Comparison of ENCODE assay signal across 16 cellular contexts in genomic region chr3:136067211-136067610, GRCh38.
DNase-seq lines count a peak whose midpoint lies in the region; ATAC-seq and TF ChIP-seq lines count a peak whose summit lies in the region.
"Had no signal": no experiment of that assay in that cellular context is flagged by ENCODE, and none has a peak within 500 bp of the region (broad histone marks: within the 10 kb centered on the region; RNA-seq: fewer than 3 reads in every experiment).

No MANE protein-coding gene starts in this region.

- H4K20me1 ChIP-seq in IMR-90 (ENCODE audit: insufficient read depth, low read length) = no peaks in the 10 kb centered on the region
- H4K20me1 ChIP-seq: BLaER1 had no signal

- no TSS peak for BruUV-seq in IMR-90 (replicated peaks; lab: Mats Ljungman, UMichigan)

- peaks cover 5 to 10% of the 10 kb centered on the region in 2 experiments; a peak in 3 of 4 replicates for H3K79me1 ChIP-seq in IMR-90 (ENCODE audit: low read depth in 1 of 2, low read length in 2 of 2)

- no peak overlapping the region for H3K4me2 ChIP-seq in IMR-90 (ENCODE audit: low read depth, low read length)
- H3K4me2 ChIP-seq: BLaER1, GM23338 had no signal

- no peak overlapping the region for H2BK5ac ChIP-seq in IMR-90 (ENCODE audit: low read depth, low read length, poor library complexity, severe bottlenecking)

- H3K27me3 ChIP-seq in IMR-90 (ENCODE audit: control insufficient read depth, insufficient read depth, low read length) = no peaks in the 10 kb centered on the region
- H3K27me3 ChIP-seq: BLaER1 had no signal

- H3K4me1 ChIP-seq in IMR-90 (ENCODE audit: control insufficient read depth, insufficient read depth, low read length) = peaks cover 8% of the 10 kb centered on the region
- H3K4me1 ChIP-seq: BLaER1 had no signal

- H3K18ac ChIP-seq in IMR-90 (ENCODE audit: low read depth, low read length) = no peak overlapping the region

- ATAC-seq in IMR-90 (ENCODE audit: low read depth) (no peak), GM18868 (IDR thresholded peaks at IDR 0.05; ENCODE audit: unreplicated experiment) (no peak), GM18858 (IDR thresholded peaks at IDR 0.05; ENCODE audit: unreplicated experiment) (no peak)
- ATAC-seq: GM23338 had no signal

- H4K8ac ChIP-seq in IMR-90 (ENCODE audit: low read depth in 2 of 2, low read length in 2 of 2) = no peak overlapping the region

- POLR2A ChIA-PET in IMR-90 (lab: Charles Lee; ENCODE audit: unreplicated experiment) = no interaction called here

- no peak overlapping the region for H2AK5ac ChIP-seq in IMR-90 (ENCODE audit: low read depth, low read length)

- no peak overlapping the region for H4K5ac ChIP-seq in IMR-90 (ENCODE audit: low read depth, low read length)

- WGBS in IMR-90 (ENCODE audit: extremely low coverage in 2 of 2, insufficient read length in 1 of 2), 2 experiments = 92% methylated on average over 2 of the region's 2 CpGs; no CpG with 5 or more reads in 1 of the 2 experiments

- H3K9me1 ChIP-seq in IMR-90 (ENCODE audit: insufficient read depth, low read length) = peaks cover 3% of the 10 kb centered on the region; the same call in 1 of the 2 replicates

- no peak overlapping the region for H2AK9ac ChIP-seq in IMR-90 (replicated peaks; ENCODE audit: low read depth, low read length, poor library complexity)

- no peak for TF ChIP-seq RAD21 in IMR-90 (IDR thresholded peaks at IDR 0.05; ENCODE audit: low read length)

- H3K27ac ChIP-seq in IMR-90 (ENCODE audit: insufficient read depth, low read length) = no peak overlapping the region
- H3K27ac ChIP-seq: BLaER1 had no signal

- no peak overlapping the region for H2BK20ac ChIP-seq in IMR-90 (ENCODE audit: low read depth, low read length)

- no peak overlapping the region for H3K4ac ChIP-seq in IMR-90 (ENCODE audit: low read depth, low read length)

- intact Hi-C loops in IMR-90 (cut with micrococcal nuclease) = no loop called here

- H3K23ac ChIP-seq in IMR-90 (ENCODE audit: low read depth, low read length) = no peak overlapping the region

- DNase-seq in ELR (ENCODE audit: low read depth) (peak; percentile 19), IMR-90 (no peak), RPMI7951 (ENCODE audit: low read depth) (peak; percentile 8), fibroblast of pulmonary artery (ENCODE audit: low read depth) (peak; percentile 21), HUDEP-2 (lab: John Stamatoyannopoulos, UW; ENCODE audit: unreplicated experiment in 76 of 76) (no peak), glomerular visceral epithelial cell (ENCODE audit: extremely low spot score) (no peak)
- DNase-seq: 8988T; CD4-positive, alpha-beta memory T cell; DMS153; DMS79; GF-D8; HCEC 1CT had no signal

- H3K14ac ChIP-seq in IMR-90 (replicated peaks; ENCODE audit: low read depth, low read length) = 0 out of 2 replicates have a peak overlapping the region, but pooled peaks have one; percentile 31

- H3K9me3 ChIP-seq in IMR-90 (ENCODE audit: control insufficient read depth, insufficient read depth, low read length) = no peaks in the 10 kb centered on the region; the same call in 1 of the 2 replicates

- in situ Hi-C loops in IMR-90 (cut with MboI; ENCODE audit: low sequenced_read_pairs) = no loop called here

- peak overlapping the region; percentile 3; the same call in 1 of the 2 replicates for H2BK120ac ChIP-seq in IMR-90 (ENCODE audit: low read depth, low read length)

- TF ChIP-seq CTCF in IMR-90 (conservative IDR thresholded peaks at IDR 0.05; ENCODE audit: low read depth, low read length) = no peak
- TF ChIP-seq CTCF in fibroblast of pulmonary artery (IDR thresholded peaks at IDR 0.05; ENCODE audit: low read length, missing control alignments) = no peak

- H2AFZ ChIP-seq in IMR-90 (replicated peaks; ENCODE audit: low read length, poor library complexity) = no peak overlapping the region
- H2AFZ ChIP-seq: GM23338 had no signal

- TF ChIP-seq POLR2A in IMR-90 (IDR thresholded peaks at IDR 0.05; ENCODE audit: low read depth, low read length) = no peak

- H3K56ac ChIP-seq in IMR-90 (ENCODE audit: extremely low read depth, insufficient read depth, low read length) = no peak overlapping the region

- H3K36me3 ChIP-seq in IMR-90 (ENCODE audit: control insufficient read depth, insufficient read depth, low read length) = peaks cover 3% of the 10 kb centered on the region; the same call in 1 of the 2 replicates
- H3K36me3 ChIP-seq: BLaER1 had no signal

- H2BK15ac ChIP-seq in IMR-90 (ENCODE audit: low read depth, low read length) = no peak overlapping the region

- no peak overlapping the region for H3K9ac ChIP-seq in IMR-90 (ENCODE audit: low read depth, low read length)
- H3K9ac ChIP-seq: BLaER1 had no signal

- dilution Hi-C loops in IMR-90 (cut with HindIII; ENCODE audit: low sequenced_read_pairs, unreplicated experiment) = no loop called here

- CTCF ChIA-PET in IMR-90 (lab: Yijun Ruan, JAX) = no interaction called here

- H3K4me3 ChIP-seq in IMR-90 (ENCODE audit: insufficient read depth, low read depth, low read length) (no peak overlapping the region), fibroblast of pulmonary artery (replicated peaks; ENCODE audit: low read depth, low read length) (no peak overlapping the region)
- H3K4me3 ChIP-seq: BLaER1, GM23338 had no signal

- no peak overlapping the region for H4K91ac ChIP-seq in IMR-90 (ENCODE audit: insufficient read depth, low read depth, low read length)

TF ChIP-seq in IMR-90, 13 proteins besides CTCF, POLR2A, EP300 and RAD21:
- no peak for TF ChIP-seq RFX5 (IDR thresholded peaks at IDR 0.05; ENCODE audit: low read depth, low read length)
- no peak for TF ChIP-seq RCOR1 (IDR thresholded peaks at IDR 0.05; ENCODE audit: insufficient replicate concordance, low read length)
- TF ChIP-seq CHD1 (IDR thresholded peaks at IDR 0.05; ENCODE audit: low read depth, low read length) = no peak
- no peak for TF ChIP-seq BHLHE40 (IDR thresholded peaks at IDR 0.05; ENCODE audit: low read depth, low read length)
- TF ChIP-seq FOS (IDR thresholded peaks at IDR 0.05; ENCODE audit: low read depth, low read length) = no peak
- no peak for TF ChIP-seq MAFK (IDR thresholded peaks at IDR 0.05; ENCODE audit: low read depth, low read length)
- no peak for TF ChIP-seq ELK1 (IDR thresholded peaks at IDR 0.05; ENCODE audit: borderline replicate concordance, low read depth, low read length)
- TF ChIP-seq CEBPB (IDR thresholded peaks at IDR 0.05; ENCODE audit: low read depth, low read length) = no peak
- TF ChIP-seq USF2 (IDR thresholded peaks at IDR 0.05; ENCODE audit: low read depth, low read length) = no peak
- TF ChIP-seq MXI1 (IDR thresholded peaks at IDR 0.05; ENCODE audit: borderline replicate concordance, low read depth, low read length) = no peak
- no peak for TF ChIP-seq SMC3 (IDR thresholded peaks at IDR 0.05; ENCODE audit: low read depth, low read length)
- no peak for TF ChIP-seq NFE2L2 (IDR thresholded peaks at IDR 0.05; ENCODE audit: low read depth, low read length)
TF ChIP-seq in IMR-90: peak in this region for 0.

Comparison
In these comparisons a context has a peak if more than half of its experiments do, and no peak if none do; other contexts are left out.
1. DNase-seq: peak in ELR (single experiment), RPMI7951 (single experiment) and fibroblast of pulmonary artery (single experiment); none in IMR-90 (single experiment), HUDEP-2 (0 of 76) and glomerular visceral epithelial cell (single experiment).